Comparison of ENCODE assay signal across 1 cellular context in genomic region chr11:96081561-96081960, GRCh38.
TF ChIP-seq lines count a peak whose summit lies in the region.

No MANE protein-coding gene starts in this region.

TF ChIP-seq in HepG2, 621 proteins besides CTCF, POLR2A, EP300 and RAD21 (continued from another document):
- TF ChIP-seq ZNF318 (CRISPR knock-in tag; IDR thresholded peaks at IDR 0.05), result no peak
- TF ChIP-seq, protein P1, sequence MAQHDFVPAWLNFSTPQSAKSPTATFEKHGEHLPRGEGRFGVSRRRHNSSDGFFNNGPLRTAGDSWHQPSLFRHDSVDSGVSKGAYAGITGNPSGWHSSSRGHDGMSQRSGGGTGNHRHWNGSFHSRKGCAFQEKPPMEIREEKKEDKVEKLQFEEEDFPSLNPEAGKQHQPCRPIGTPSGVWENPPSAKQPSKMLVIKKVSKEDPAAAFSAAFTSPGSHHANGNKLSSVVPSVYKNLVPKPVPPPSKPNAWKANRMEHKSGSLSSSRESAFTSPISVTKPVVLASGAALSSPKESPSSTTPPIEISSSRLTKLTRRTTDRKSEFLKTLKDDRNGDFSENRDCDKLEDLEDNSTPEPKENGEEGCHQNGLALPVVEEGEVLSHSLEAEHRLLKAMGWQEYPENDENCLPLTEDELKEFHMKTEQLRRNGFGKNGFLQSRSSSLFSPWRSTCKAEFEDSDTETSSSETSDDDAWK (CRISPR knock-in tag; IDR thresholded peaks at IDR 0.05), result no peak
- TF ChIP-seq, protein P2, sequence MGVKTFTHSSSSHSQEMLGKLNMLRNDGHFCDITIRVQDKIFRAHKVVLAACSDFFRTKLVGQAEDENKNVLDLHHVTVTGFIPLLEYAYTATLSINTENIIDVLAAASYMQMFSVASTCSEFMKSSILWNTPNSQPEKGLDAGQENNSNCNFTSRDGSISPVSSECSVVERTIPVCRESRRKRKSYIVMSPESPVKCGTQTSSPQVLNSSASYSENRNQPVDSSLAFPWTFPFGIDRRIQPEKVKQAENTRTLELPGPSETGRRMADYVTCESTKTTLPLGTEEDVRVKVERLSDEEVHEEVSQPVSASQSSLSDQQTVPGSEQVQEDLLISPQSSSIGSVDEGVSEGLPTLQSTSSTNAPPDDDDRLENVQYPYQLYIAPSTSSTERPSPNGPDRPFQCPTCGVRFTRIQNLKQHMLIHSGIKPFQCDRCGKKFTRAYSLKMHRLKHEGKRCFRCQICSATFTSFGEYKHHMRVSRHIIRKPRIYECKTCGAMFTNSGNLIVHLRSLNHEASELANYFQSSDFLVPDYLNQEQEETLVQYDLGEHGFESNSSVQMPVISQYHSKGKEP (CRISPR knock-in tag; IDR thresholded peaks at IDR 0.05), result no peak
- no peak for TF ChIP-seq ZNF34 (CRISPR knock-in tag; IDR thresholded peaks at IDR 0.05; ENCODE audit: borderline replicate concordance)
TF ChIP-seq in HepG2: peak in this region for 0.
